30 cellular contexts compared by ENCODE assay signal in the genomic region with DNA sequence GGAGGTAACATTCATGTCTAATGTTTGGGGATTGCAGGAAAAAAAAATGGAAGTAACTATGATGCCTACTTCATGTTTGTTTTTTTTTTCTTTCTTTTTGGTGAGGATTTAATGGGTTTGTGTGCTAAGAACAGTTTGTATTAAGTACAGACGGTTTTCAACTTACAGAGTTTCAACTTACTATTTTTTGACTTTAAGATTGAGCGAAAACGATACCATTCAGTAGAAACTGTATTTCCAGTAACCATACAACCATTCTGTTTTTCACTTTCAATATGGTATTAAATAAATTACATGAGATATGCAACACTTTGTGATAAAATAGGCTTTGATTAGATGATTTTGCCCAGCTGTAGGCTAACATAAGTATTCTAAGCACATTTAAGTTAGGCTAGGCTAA.
"Had no signal": no experiment of that assay in that cellular context is flagged by ENCODE, and none has a peak within 500 bp of the region (broad histone marks: within the 10 kb centered on the region; RNA-seq: fewer than 3 reads in every experiment).

No MANE protein-coding gene starts in this region.

- H3K36me3 ChIP-seq: cardiac muscle cell had no signal

- FAIRE-seq: small intestine had no signal

- H3K4me3 ChIP-seq: ascending aorta, cardiac muscle cell, coronary artery, gastroesophageal sphincter, hepatocyte, left ventricle myocardium inferior, lung, psoas muscle, sigmoid colon, suprapubic skin, tibial artery, upper lobe of right lung had no signal

- H3K27ac ChIP-seq: ascending aorta, cardiac muscle cell, coronary artery, gastroesophageal sphincter, hepatocyte, left ventricle myocardium inferior, parathyroid adenoma, psoas muscle, sigmoid colon, suprapubic skin, tibial artery, upper lobe of right lung had no signal

- H3K9me3 ChIP-seq: ascending aorta, gastroesophageal sphincter, left ventricle myocardium inferior, psoas muscle, sigmoid colon, suprapubic skin, tibial artery, upper lobe of right lung had no signal

- H2AFZ ChIP-seq: hepatocyte, parathyroid adenoma had no signal

- H3K9ac ChIP-seq: parathyroid adenoma had no signal

- ATAC-seq: activated CD8-positive, alpha-beta T cell treated with anti-CD3 and anti-CD28 coated beads for 36 hours; activated T-cell treated with anti-CD3 and anti-CD28 coated beads, Interleukin-2, amount 50 U/mL, for 72 hours; effector memory CD8-positive, alpha-beta T cell; gastroesophageal sphincter; psoas muscle; stimulated activated memory B cell treated with anti-CD40 and anti-IgM and Interleukin-4, amounts not matched to agents 10 μg/mL and 1 μg/mL and 100 μg/mL, for 72 hours; upper lobe of right lung had no signal

- DNase-seq: activated CD4-positive, alpha-beta T cell treated with anti-CD3 and anti-CD28 coated beads for 48 hours; activated CD4-positive, CD25-positive, alpha-beta regulatory T cell; activated CD8-positive, alpha-beta T cell treated with anti-CD3 and anti-CD28 coated beads for 36 hours; activated effector memory CD4-positive, alpha-beta T cell treated with anti-CD3 and anti-CD28 coated beads, Interleukin-2, amount 50 U/mL, for 16 hours; activated naive CD4-positive, alpha-beta T cell treated with anti-CD3 and anti-CD28 coated beads, Interleukin-2, amount 10 ng/mL, durations not matched to agents 7 days and 5 days; activated naive CD8-positive, alpha-beta T cell treated with anti-CD3 and anti-CD28 coated beads, Interleukin-2, amount 10 ng/mL, durations not matched to agents 7 days and 5 days; activated T-cell treated with anti-CD3 and anti-CD28 coated beads, Interleukin-2, amount 50 U/mL, for 72 hours; effector memory CD8-positive, alpha-beta T cell; islet precursor cell; left ventricle myocardium inferior; mesendoderm; occipital lobe; psoas muscle; sigmoid colon; small intestine; stimulated activated CD4-positive, alpha-beta T cell treated with anti-CD3 and anti-CD28 coated beads, Interleukin-1b, Interleukin-23, amount 100 ng/mL, for 48 hours; stimulated activated CD4-positive, alpha-beta T cell treated with anti-CD3 and anti-CD28 coated beads, Interleukin-4, amount 100 ng/mL, for 4 hours; stimulated activated CD8-positive, alpha-beta memory T cell treated with anti-CD3 and anti-CD28 coated beads, Interleukin-4, amount 100 ng/mL, for 48 hours; T-helper 1 cell; tibial artery; upper lobe of right lung had no signal

- H3K4me2 ChIP-seq: hepatocyte had no signal

- H3K4me1 ChIP-seq: ascending aorta, suprapubic skin, upper lobe of right lung had no signal

- H3K27me3 ChIP-seq: ascending aorta, cardiac muscle cell, gastroesophageal sphincter, hepatocyte, sigmoid colon, suprapubic skin, tibial artery, upper lobe of right lung had no signal
